In the genomic region with DNA sequence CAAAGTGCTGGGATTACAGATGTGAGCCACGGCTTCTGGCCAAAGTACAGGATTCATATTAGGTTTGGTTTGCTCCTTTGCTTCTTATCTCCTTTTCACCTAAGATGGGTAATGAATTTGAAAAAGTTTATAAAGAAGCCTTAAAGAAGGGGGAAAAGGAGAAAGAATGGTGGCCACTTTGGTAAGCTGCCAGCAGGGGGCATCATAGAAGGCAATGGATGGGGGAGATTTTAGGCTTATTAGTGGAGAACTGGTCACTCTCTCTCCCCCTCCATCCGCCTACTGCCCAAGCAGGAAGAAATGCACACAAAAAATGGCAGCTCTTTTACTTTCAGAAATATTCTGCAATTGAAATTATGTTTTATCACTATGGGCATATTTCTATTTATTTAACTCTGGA, we compare ENCODE assay signal across 10 cellular contexts. TPM values are rescaled to one million over a fixed set of nuclear protein-coding genes. Genes with fewer than 3 reads are reported as not detected.
DNase-seq lines count a peak whose midpoint lies in the region; ATAC-seq, FAIRE-seq and TF ChIP-seq lines count a peak whose summit lies in the region.
"Had no signal": no experiment of that assay in that cellular context is flagged by ENCODE, and none has a peak within 500 bp of the region (broad histone marks: within the 10 kb centered on the region; RNA-seq: fewer than 3 reads in every experiment).

No MANE protein-coding gene starts in this region.

- no peaks in the 10 kb centered on the region for H3K9me2 ChIP-seq in DOHH2 (replicated peaks; ENCODE audit: control insufficient read depth, low read length)

- peak; percentile 49 for FAIRE-seq in GM12878 (lab: Jason Lieb, UNC)

- no peaks in the 10 kb centered on the region for H3K9me3 Mint-ChIP-seq in neural progenitor cell

- TF ChIP-seq CTCF in DOHH2 (IDR thresholded peaks at IDR 0.05; ENCODE audit: low read depth, low read length, poor library complexity, severe bottlenecking): peak; percentile 67
- peak; percentile 53 for TF ChIP-seq CTCF in HFF-Myc (IDR thresholded peaks at IDR 0.05; ENCODE audit: low read depth, low read length, missing control alignments)
- TF ChIP-seq CTCF in GM12878 (IDR thresholded peaks at IDR 0.05 in 2 of 3, conservative IDR thresholded peaks at IDR 0.05 in 1 of 3; ENCODE audit: control insufficient read depth in 2 of 3, extremely low read depth in 1 of 3, insufficient read depth in 1 of 3, low read depth in 3 of 3, low read length in 3 of 3): peak; percentile 25 to 52 (median 48); a peak in 5 of 6 replicates
- TF ChIP-seq CTCF in neural progenitor cell (IDR thresholded peaks at IDR 0.05): peak; percentile 71

- SMC1A ChIA-PET in GM12878 (lab: Charles Lee; ENCODE audit: uncharacterized antibody, unreplicated experiment): interaction anchor here (1.3 to 1.4 kb wide), 2 partner anchors 21 to 352 kb away, joined by 4 to 6 read pairs; no protein-coding TSS in a partner anchor

- H3K27me3 ChIP-seq in DOHH2 (ENCODE audit: control insufficient read depth, low read length) (peaks cover 8% of the 10 kb centered on the region; the same call in 1 of the 2 replicates), GM12878 (replicated peaks in 1 of 2; ENCODE audit: control insufficient read depth in 2 of 2, insufficient read depth in 2 of 2, low read length in 1 of 2) (no peaks in the 10 kb centered on the region), neural progenitor cell (no peaks in the 10 kb centered on the region)

- H3K4me1 Mint-ChIP-seq in neural progenitor cell: no peaks in the 10 kb centered on the region

- TF ChIP-seq POLR2A in GM12878 (IDR thresholded peaks at IDR 0.05; ENCODE audit: low read depth, low read length): no peak

- H3K4me2 ChIP-seq in DOHH2 (ENCODE audit: low read length) (no peak overlapping the region), GM12878 (ENCODE audit: control insufficient read depth, insufficient read depth) (no peak overlapping the region), neural progenitor cell (no peak overlapping the region)

- intact Hi-C loops in GM12878 (cut with micrococcal nuclease; ENCODE audit: unreplicated experiment): loop anchor here (2.0 to 5.0 kb wide), 2 partner anchors 350 to 716 kb away; no protein-coding TSS in a partner anchor

- H4K20me1 ChIP-seq in DOHH2 (ENCODE audit: control insufficient read depth, insufficient read depth, low read depth, low read length) (no peaks in the 10 kb centered on the region), GM12878 (ENCODE audit: control insufficient read depth, insufficient read depth) (no peaks in the 10 kb centered on the region), neural progenitor cell (ENCODE audit: low read depth) (no peaks in the 10 kb centered on the region)

- peak; percentile 35 for TF ChIP-seq RAD21 in GM12878 (IDR thresholded peaks at IDR 0.05; ENCODE audit: insufficient read depth, low read depth, low read length)

- H3K4me1 ChIP-seq in DOHH2 (ENCODE audit: control insufficient read depth, low read length) (no peaks in the 10 kb centered on the region), GM12878 (ENCODE audit: control insufficient read depth, insufficient read depth, low read length) (peaks cover 4% of the 10 kb centered on the region), neural progenitor cell (no peaks in the 10 kb centered on the region)

- DNase-seq in HFF-Myc (ENCODE audit: extremely low read depth, low read depth) (no peak), GM12878 (ENCODE audit: low read depth, low spot score) (no peak), neural progenitor cell (ENCODE audit: low spot score) (peak; percentile 30), NCI-H226 (no peak), occipital lobe (lab: John Stamatoyannopoulos, UW) (no peak), Ammon's horn (ENCODE audit: low spot score) (no peak)
- DNase-seq: activated naive CD4-positive, alpha-beta T cell; hippocampal formation had no signal

- H3K36me3 ChIP-seq in DOHH2 (ENCODE audit: control insufficient read depth, low read length): no peaks in the 10 kb centered on the region
- H3K36me3 ChIP-seq in GM12878 (ENCODE audit: control insufficient read depth in 2 of 2, insufficient read depth in 2 of 2, low read length in 1 of 2): no peaks in the 10 kb centered on the region
- no peaks in the 10 kb centered on the region for H3K36me3 ChIP-seq in neural progenitor cell

- no peak overlapping the region for H3K27ac Mint-ChIP-seq in neural progenitor cell

- H3K9ac ChIP-seq in GM12878 (ENCODE audit: control insufficient read depth, insufficient read depth, low read length): no peak overlapping the region
- no peak overlapping the region for H3K9ac ChIP-seq in neural progenitor cell

- ATAC-seq in GM12878: peak; percentile 43; the same call in 2 of the 3 replicates
- no peak for ATAC-seq in GM19452 (IDR thresholded peaks at IDR 0.05; ENCODE audit: unreplicated experiment)

- H3K79me2 ChIP-seq in DOHH2 (ENCODE audit: control insufficient read depth, low read length) (no peaks in the 10 kb centered on the region), GM12878 (ENCODE audit: control insufficient read depth, insufficient read depth, low read length) (no peaks in the 10 kb centered on the region), neural progenitor cell (ENCODE audit: low read depth) (no peaks in the 10 kb centered on the region)

- H3K4me3 Mint-ChIP-seq in neural progenitor cell: no peak overlapping the region

- POLR2A ChIA-PET in GM12878 (lab: Charles Lee): no interaction called here

- in situ Hi-C loops in GM12878 (cut with MboI): loop anchor here (10.0 kb wide), 1 partner anchor 348 kb away; no protein-coding TSS in a partner anchor

- no peak overlapping the region for H2AFZ ChIP-seq in GM12878 (ENCODE audit: control insufficient read depth, low read depth, low read length)
- no peak overlapping the region for H2AFZ ChIP-seq in neural progenitor cell (replicated peaks)

- no peak overlapping the region for H3K27ac ChIP-seq in DOHH2 (ENCODE audit: low read depth, low read length)
- H3K27ac ChIP-seq in GM12878 (ENCODE audit: control insufficient read depth, insufficient read depth): no peak overlapping the region
- no peak overlapping the region for H3K27ac ChIP-seq in neural progenitor cell

- H3K36me3 Mint-ChIP-seq in neural progenitor cell: no peaks in the 10 kb centered on the region

- H3K27me3 Mint-ChIP-seq in neural progenitor cell (ENCODE audit: insufficient read depth, low read depth): no peaks in the 10 kb centered on the region

- CTCF ChIA-PET in GM12878 (lab: Yijun Ruan, JAX): interaction anchor here (0.7 to 2.6 kb wide), 16 partner anchors 8 to 776 kb away, joined by 3 to 10 read pairs (median 4); a partner anchor contains a TSS

- no TSS peak for BruUV-seq in GM12878 (replicated peaks; lab: Mats Ljungman, UMichigan)

- RAD21 ChIA-PET in GM12878 (lab: Charles Lee; ENCODE audit: unreplicated experiment): interaction anchor here (0.8 kb wide), 1 partner anchor 715 kb away, joined by 3 read pairs; no protein-coding TSS in a partner anchor

- no peak overlapping the region for H3K4me3 ChIP-seq in DOHH2 (ENCODE audit: low read length)
- no peak overlapping the region for H3K4me3 ChIP-seq in HFF-Myc (replicated peaks; ENCODE audit: low read depth, low read length)
- H3K4me3 ChIP-seq in GM12878: no peak overlapping the region
- no peak overlapping the region for H3K4me3 ChIP-seq in neural progenitor cell

- no peaks in the 10 kb centered on the region for H3F3A ChIP-seq in DOHH2 (ENCODE audit: control insufficient read depth, insufficient read depth)
- H3F3A ChIP-seq in neural progenitor cell (ENCODE audit: low read depth): no peaks in the 10 kb centered on the region

- TF ChIP-seq EP300 in GM12878 (IDR thresholded peaks at IDR 0.05; ENCODE audit: borderline replicate concordance in 1 of 2, control insufficient read depth in 1 of 2, low read depth in 2 of 2, low read length in 2 of 2): no peak

- 76% methylated on average over 2 of the region's 2 CpGs for WGBS in GM12878 (ENCODE audit: insufficient coverage, insufficient replicate concordance, low lambda C conversion rate, missing lambda C conversion rate)

- H3K9me3 ChIP-seq in DOHH2 (ENCODE audit: control insufficient read depth, insufficient read depth, low read length): no peaks in the 10 kb centered on the region
- H3K9me3 ChIP-seq in GM12878 (replicated peaks; ENCODE audit: control insufficient read depth, insufficient read depth, low read length): no peaks in the 10 kb centered on the region
- no peaks in the 10 kb centered on the region for H3K9me3 ChIP-seq in neural progenitor cell (ENCODE audit: low read depth)

TF ChIP-seq in GM12878, 131 proteins besides CTCF, POLR2A, EP300 and RAD21 (continues in another document):
- no peak for TF ChIP-seq CBX3 (IDR thresholded peaks at IDR 0.05; ENCODE audit: borderline replicate concordance, low read depth)
- TF ChIP-seq, protein P1, sequence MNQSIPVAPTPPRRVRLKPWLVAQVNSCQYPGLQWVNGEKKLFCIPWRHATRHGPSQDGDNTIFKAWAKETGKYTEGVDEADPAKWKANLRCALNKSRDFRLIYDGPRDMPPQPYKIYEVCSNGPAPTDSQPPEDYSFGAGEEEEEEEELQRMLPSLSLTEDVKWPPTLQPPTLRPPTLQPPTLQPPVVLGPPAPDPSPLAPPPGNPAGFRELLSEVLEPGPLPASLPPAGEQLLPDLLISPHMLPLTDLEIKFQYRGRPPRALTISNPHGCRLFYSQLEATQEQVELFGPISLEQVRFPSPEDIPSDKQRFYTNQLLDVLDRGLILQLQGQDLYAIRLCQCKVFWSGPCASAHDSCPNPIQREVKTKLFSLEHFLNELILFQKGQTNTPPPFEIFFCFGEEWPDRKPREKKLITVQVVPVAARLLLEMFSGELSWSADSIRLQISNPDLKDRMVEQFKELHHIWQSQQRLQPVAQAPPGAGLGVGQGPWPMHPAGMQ (IDR thresholded peaks at IDR 0.05; ENCODE audit: borderline replicate concordance): no peak
- TF ChIP-seq YY1 (IDR thresholded peaks at IDR 0.05; ENCODE audit: low read depth, low read length): peak; percentile 41; the same call in 1 of the 2 replicates

RNA-seq across cellular contexts. Expression of a gene that starts 32.0 kb away (rescaled TPM):
- total RNA-seq in GM12878 (2013; cell fraction: nucleolus; rRNA removed): not detected in 2 replicates
- total RNA-seq in GM12878 (2014; rRNA removed) (not detected in 2 replicates), GM12878 (2014; rRNA removed; fragmentation: Illumina TruSeq; extraction: Trizol) (not detected in 2 replicates), GM12878 (2021) (0.74 and 1.1 TPM in 2 replicates), neural progenitor cell (ENCODE audit: low replicate concordance) (0.43 TPM in 1 of 2 replicates, not detected in the other), occipital lobe (54.9 TPM)
- polyA plus RNA-seq in GM12878 (2011; ENCODE audit: low read depth): not detected
- polyA plus RNA-seq in GM12878 (2011; rRNA removed) (0.07 and 0.10 TPM in 2 replicates), GM12878 (2014; fragmentation: Illumina TruSeq; extraction: Trizol) (not detected in 2 replicates), GM12878 (2014; fragmentation: Nextera tagmentation; extraction: Ambion mirVana) (not detected), GM12878 (2014; rRNA removed) (not detected in 2 replicates), GM12878 (2016; fragmentation: Nextera tagmentation; extraction: Ambion mirVana) (not detected)
- not detected in 2 replicates for polyA plus RNA-seq in GM12878 (2011; cell fraction: cytosol; rRNA removed)
- 0.07 TPM in 1 of 2 replicates, not detected in the other for polyA plus RNA-seq in GM12878 (2011; cell fraction: nucleus; rRNA removed)
- not detected in 2 replicates for polyA plus RNA-seq in GM12878 (2012)
- not detected in 2 replicates for polyA minus RNA-seq in GM12878 (2011; rRNA and poly(A)+ RNA removed)
- polyA minus RNA-seq in GM12878 (2011; cell fraction: cytosol; rRNA and poly(A)+ RNA removed): not detected in 2 replicates
- polyA minus RNA-seq in GM12878 (2011; cell fraction: nucleus; rRNA and poly(A)+ RNA removed): not detected in 2 replicates

Comparison
In these comparisons a context has a peak if more than half of its experiments do, and no peak if none do; other contexts are left out.
1. RNA of a gene that starts 32.0 kb away (total RNA-seq): 54.9 TPM in occipital lobe (single experiment); 0.74 to 1.1 TPM in GM12878 and 0.43 TPM in neural progenitor cell; every median in the first group is over 10 times any median in the second.
2. Peak in every context shown above with its lines, with median percentiles within 50 percentile points of each other: CTCF ChIP-seq.